In the genomic region with DNA sequence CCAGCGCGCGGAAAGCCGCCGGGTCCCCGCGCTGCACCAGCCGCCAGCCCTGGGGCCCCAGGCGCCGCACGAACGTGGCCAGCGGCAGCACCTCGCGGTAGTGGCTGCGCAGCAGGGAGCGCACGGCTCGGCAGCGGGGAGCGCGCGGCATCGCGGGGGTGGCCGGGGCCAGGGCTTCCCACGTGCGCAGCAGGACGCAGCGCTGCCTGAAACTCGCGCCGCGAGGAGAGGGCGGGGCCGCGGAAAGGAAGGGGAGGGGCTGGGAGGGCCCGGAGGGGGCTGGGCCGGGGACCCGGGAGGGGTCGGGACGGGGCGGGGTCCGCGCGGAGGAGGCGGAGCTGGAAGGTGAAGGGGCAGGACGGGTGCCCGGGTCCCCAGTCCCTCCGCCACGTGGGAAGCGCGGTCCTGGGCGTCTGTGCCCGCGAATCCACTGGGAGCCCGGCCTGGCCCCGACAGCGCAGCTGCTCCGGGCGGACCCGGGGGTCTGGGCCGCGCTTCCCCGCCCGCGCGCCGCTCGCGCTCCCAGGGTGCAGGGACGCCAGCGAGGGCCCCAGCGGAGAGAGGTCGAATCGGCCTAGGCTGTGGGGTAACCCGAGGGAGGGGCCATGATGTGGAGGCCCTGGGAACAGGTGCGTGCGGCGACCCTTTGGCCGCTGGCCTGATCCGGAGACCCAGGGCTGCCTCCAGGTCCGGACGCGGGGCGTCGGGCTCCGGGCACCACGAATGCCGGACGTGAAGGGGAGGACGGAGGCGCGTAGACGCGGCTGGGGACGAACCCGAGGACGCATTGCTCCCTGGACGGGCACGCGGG, we compare ENCODE assay signal across 8 cellular contexts. TPM values are rescaled to one million over a fixed set of nuclear protein-coding genes. Genes with fewer than 3 reads are reported as not detected.
DNase-seq lines count a peak whose midpoint lies in the region; ATAC-seq and TF ChIP-seq lines count a peak whose summit lies in the region.
"Had no signal": no experiment of that assay in that cellular context is flagged by ENCODE, and none has a peak within 500 bp of the region (broad histone marks: within the 10 kb centered on the region; RNA-seq: fewer than 3 reads in every experiment).

A gene (minus strand): TSS at position 230 of the 811 bp plus-strand sequence. CDS start 79 bp downstream, at position 151.

- peak; percentile 36 to 63 for DNase-seq in HL-60 (ENCODE audit: low read depth in 1 of 2, low spot score in 1 of 2)
- DNase-seq in T-helper 9 cell, result peak; percentile 57
- DNase-seq in astrocyte of the hippocampus (ENCODE audit: low read depth, low spot score), result peak; percentile 23
- DNase-seq in sigmoid colon, result peak; percentile 53
- no peak for DNase-seq in vagina (ENCODE audit: extremely low spot score in 2 of 2)
- no peak for DNase-seq in NCI-H128 (lab: John Stamatoyannopoulos, UW; ENCODE audit: unreplicated experiment)

- intact Hi-C loops in sigmoid colon (cut with DNase I) (no loop called here), vagina (cut with DNase I) (no loop called here)

- no peak within 1 kb of the TSS for H3K27ac ChIP-seq in HL-60 (replicated peaks)
- H3K27ac ChIP-seq in sigmoid colon, result no peak within 1 kb of the TSS
- no peak within 1 kb of the TSS for H3K27ac ChIP-seq in vagina

- peaks cover 6% of the 10 kb centered on the region for H3K27me3 ChIP-seq in HL-60 (ENCODE audit: insufficient read depth, poor library complexity, severe bottlenecking)
- H3K27me3 ChIP-seq in sigmoid colon, result peaks cover 14 to 59% (median 30%) of the 10 kb centered on the region in 3 donors
- H3K27me3 ChIP-seq in vagina, result no peaks in the 10 kb centered on the region

- TF ChIP-seq POLR2A in sigmoid colon (IDR thresholded peaks at IDR 0.05), result no peak
- TF ChIP-seq POLR2A in vagina (IDR thresholded peaks at IDR 0.05), result no peak

- H3K9me3 ChIP-seq in sigmoid colon (no peaks in the 10 kb centered on the region), vagina (no peaks in the 10 kb centered on the region)

- no peak for ATAC-seq in HG03571 (IDR thresholded peaks at IDR 0.05; ENCODE audit: unreplicated experiment)

- H3K4me3 ChIP-seq in HL-60 (replicated peaks; ENCODE audit: insufficient read depth, low read length), result peak within 1 kb of the TSS; percentile 36
- no peak within 1 kb of the TSS for H3K4me3 ChIP-seq in sigmoid colon
- H3K4me3 ChIP-seq in vagina, result peak within 1 kb of the TSS in 1 of 2 donors; percentile 16

- TF ChIP-seq CTCF in HL-60 (IDR thresholded peaks at IDR 0.05; ENCODE audit: insufficient read depth, low read length) (no peak), sigmoid colon (IDR thresholded peaks at IDR 0.05) (no peak), vagina (IDR thresholded peaks at IDR 0.05) (no peak)

- H3K4me1 ChIP-seq in sigmoid colon, result peaks cover 0 to 9% (median 0%) of the 10 kb centered on the region in 4 donors
- no peaks in the 10 kb centered on the region for H3K4me1 ChIP-seq in vagina

- H3K36me3 ChIP-seq in sigmoid colon (no peaks in the 10 kb centered on the region), vagina (no peaks in the 10 kb centered on the region)

- no peak for TF ChIP-seq EP300 in sigmoid colon (IDR thresholded peaks at IDR 0.05)

- WGBS in sigmoid colon, 2 donors, result 9 to 32% methylated on average over 102 of the region's 102 CpGs

RNA-seq across cellular contexts. Expression of the gene that starts here (rescaled TPM):
- total RNA-seq in sigmoid colon (not detected), vagina (not detected)
- 1 to 10 TPM in 1 of 3 donors, not detected in 2; 2.9 TPM for polyA plus RNA-seq in sigmoid colon
- total RNA-seq: renal cortical epithelial cell had no signal

Comparison
In these comparisons a context has a peak if more than half of its experiments do, and no peak if none do; other contexts are left out.
1. DNase-seq: peak in HL-60 (2 of 2), T-helper 9 cell (single experiment), astrocyte of the hippocampus (single experiment) and sigmoid colon (single experiment); none in vagina (0 of 2) and NCI-H128 (single experiment).